In genomic region chr18:67035026-67035425, GRCh38 we compare ENCODE assay signal across 22 cellular contexts.
"Had no signal": no experiment of that assay in that cellular context is flagged by ENCODE, and none has a peak within 500 bp of the region (broad histone marks: within the 10 kb centered on the region; RNA-seq: fewer than 3 reads in every experiment).

No MANE protein-coding gene starts in this region.

- H3K36me3 ChIP-seq: cardiac muscle cell, esophagus muscularis mucosa, left ventricle myocardium inferior, neutrophil, upper lobe of left lung, WERI-Rb-1 had no signal

- H3K27me3 ChIP-seq: cardiac muscle cell, esophagus muscularis mucosa, neutrophil, upper lobe of left lung had no signal

- H3K9me3 ChIP-seq: esophagus muscularis mucosa, left ventricle myocardium inferior, neutrophil, upper lobe of left lung had no signal

- H3K4me1 ChIP-seq: esophagus muscularis mucosa, left ventricle myocardium inferior, parathyroid adenoma, upper lobe of left lung had no signal

- H3K4me3 ChIP-seq: cardiac muscle cell, esophagus muscularis mucosa, left ventricle myocardium inferior, upper lobe of left lung had no signal

- ATAC-seq: activated CD8-positive, alpha-beta T cell treated with anti-CD3 and anti-CD28 coated beads, Interleukin-2, amount 10 ng/mL, durations not matched to agents 7 days and 5 days; activated naive CD8-positive, alpha-beta T cell treated with anti-CD3 and anti-CD28 coated beads, Interleukin-2, amount 50 U/mL, for 24 hours; right cardiac atrium had no signal

- H3K27ac ChIP-seq: cardiac muscle cell, esophagus muscularis mucosa, left ventricle myocardium inferior, neutrophil, parathyroid adenoma, upper lobe of left lung, WERI-Rb-1 had no signal

- H3K9ac ChIP-seq: parathyroid adenoma had no signal

- H2AFZ ChIP-seq: parathyroid adenoma had no signal

- H3K79me2 ChIP-seq: parathyroid adenoma had no signal

- DNase-seq: activated CD4-positive, alpha-beta T cell treated with anti-CD3 and anti-CD28 coated beads for 1 hour; activated CD4-positive, alpha-beta T cell treated with anti-CD3 and anti-CD28 coated beads, Interleukin-2, amount 50 U/mL, for 1 hour; activated CD8-positive, alpha-beta T cell treated with anti-CD3 and anti-CD28 coated beads, Interleukin-2, amount 10 ng/mL, durations not matched to agents 7 days and 5 days; activated gamma-delta T cell; activated naive CD4-positive, alpha-beta T cell treated with anti-CD3 and anti-CD28 coated beads, Interleukin-2, amount 50 U/mL, for 16 hours; activated naive CD8-positive, alpha-beta T cell treated with anti-CD3 and anti-CD28 coated beads, Interleukin-2, amount 50 U/mL, for 24 hours; effector CD4-positive, alpha-beta T cell; glutamatergic neuron; hippocampal formation; immature natural killer cell; left ventricle myocardium inferior; midbrain; right cardiac atrium; stimulated activated CD4-positive, alpha-beta T cell treated with anti-CD3 and anti-CD28 coated beads, Interleukin-4, amount 100 ng/mL, for 24 hours; stimulated activated naive CD4-positive, alpha-beta T cell treated with Interleukin-2 at 50 U/mL for 16 hours; T-helper 1 cell; upper lobe of left lung; WERI-Rb-1 had no signal
